ENCODE assay signal across 34 cellular contexts in genomic region chr4:34880246-34880645, GRCh38.
"Had no signal": no experiment of that assay in that cellular context is flagged by ENCODE, and none has a peak within 500 bp of the region (broad histone marks: within the 10 kb centered on the region; RNA-seq: fewer than 3 reads in every experiment).

No MANE protein-coding gene starts in this region.

- DNase-seq: Karpas-422, Kasumi-1, MG63, MM.1S, MV-4-11, NCI-H1048, NCI-H1092, NCI-H1092 treated with DMSO at 0.1 percent for 48 hours, NCI-H1105, NCI-H1105 treated with DMSO at 0.1 percent for 48 hours, NCI-H1417, NCI-H1417 treated with DMSO at 0.1 percent for 48 hours, NCI-H1436, NCI-H1436 treated with DMSO at 0.1 percent for 48 hours, NCI-H146, NCI-H1694, NCI-H1694 treated with DMSO at 0.1 percent for 48 hours, NCI-H187, NCI-H187 treated with DMSO at 0.1 percent for 48 hours, NCI-H1930, NCI-H2029, NCI-H2029 treated with DMSO at 0.1 percent for 48 hours, NCI-H2081, NCI-H2081 treated with DMSO at 0.1 percent for 48 hours, NCI-H2107, NCI-H2171, NCI-H2171 treated with DMSO at 0.1 percent for 48 hours, NCI-H2227 treated with DMSO at 0.1 percent for 48 hours, NCI-H226, NCI-H345, NCI-H446, NCI-H446 treated with DMSO at 0.1 percent for 48 hours, NCI-H510A, NCI-H510A treated with DMSO at 0.1 percent for 48 hours had no signal

- H3K27me3 ChIP-seq: MG63 had no signal

- H3K36me3 ChIP-seq: MG63 had no signal

- H3K4me3 ChIP-seq: MG63 had no signal

- H3K9me3 ChIP-seq: MG63 had no signal
